1 cellular context compared by ENCODE assay signal in the genomic region with DNA sequence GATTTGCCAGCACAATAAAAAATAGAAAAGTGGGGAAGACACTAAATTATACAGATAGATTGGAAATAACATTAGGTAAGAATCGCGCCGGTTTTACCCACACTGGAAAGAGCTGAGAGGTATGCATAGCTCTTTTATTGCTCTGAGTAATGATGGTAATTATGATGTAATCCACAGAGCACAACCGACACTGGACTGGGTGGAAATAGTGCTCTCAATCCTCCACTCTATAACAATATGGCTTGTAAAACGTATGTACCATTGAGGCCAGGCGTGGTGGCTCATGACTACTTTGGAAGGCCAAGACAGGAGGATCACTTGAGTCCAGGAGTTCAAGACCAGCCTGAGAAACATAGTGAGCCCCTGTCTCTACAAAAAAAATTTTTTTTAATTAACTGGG.
A peak's percentile ranks its signal among the peaks of the same experiment; 100 is the strongest.
TF ChIP-seq lines count a peak whose summit lies in the region.

No MANE protein-coding gene starts in this region.

TF ChIP-seq in HEK293, 187 proteins besides CTCF, POLR2A, EP300 and RAD21 (continued from another document):
- TF ChIP-seq ZNF449 (tag by site-specific recombination; IDR thresholded peaks at IDR 0.05), result 0 out of 2 replicates have a peak, but pooled peaks have one; percentile 18
- peak; percentile 17; the same call in 1 of the 2 replicates for TF ChIP-seq TRIM28 (IDR thresholded peaks at IDR 0.05; ENCODE audit: borderline replicate concordance, low read length)
- no peak for TF ChIP-seq ZFP3 (tag by site-specific recombination; IDR thresholded peaks at IDR 0.05; ENCODE audit: low read depth)
- no peak for TF ChIP-seq ZNF513 (tag by site-specific recombination; IDR thresholded peaks at IDR 0.05)
- TF ChIP-seq ZNF157 (tag by site-specific recombination; IDR thresholded peaks at IDR 0.05), result no peak
- TF ChIP-seq ZNF335 (tag by site-specific recombination; conservative IDR thresholded peaks at IDR 0.05), result peak; percentile 9; the same call in 1 of the 2 replicates
- no peak for TF ChIP-seq REPIN1 (tag by site-specific recombination; IDR thresholded peaks at IDR 0.05; ENCODE audit: low read depth)
